14 cellular contexts compared by ENCODE assay signal in genomic region chr2:229269986-229270385, GRCh38. TPM values are rescaled to one million over a fixed set of nuclear protein-coding genes. Genes with fewer than 3 reads are reported as not detected.
DNase-seq lines count a peak whose midpoint lies in the region; ATAC-seq, FAIRE-seq and TF ChIP-seq lines count a peak whose summit lies in the region.
"Had no signal": no experiment of that assay in that cellular context is flagged by ENCODE, and none has a peak within 500 bp of the region (broad histone marks: within the 10 kb centered on the region; RNA-seq: fewer than 3 reads in every experiment).

No MANE protein-coding gene starts in this region.

- WGBS in adrenal gland, 4 donors = 12 to 28% (median 25%) methylated on average over 6 of the region's 6 CpGs

- CTCF ChIA-PET in BJ (lab: Yijun Ruan, JAX) (interaction anchor here (1.1 to 4.9 kb wide), 5 partner anchors 137 to 588 kb away, joined by 3 to 23 read pairs (median 4); no protein-coding TSS in a partner anchor), A673 (lab: Charles Lee) (no interaction called here)

- peaks cover 25 to 57% of the 10 kb centered on the region in 2 donors for H3K4me1 ChIP-seq in adrenal gland (replicated peaks in 1 of 2)
- no peaks in the 10 kb centered on the region for H3K4me1 ChIP-seq in kidney (ENCODE audit: control insufficient read depth in 1 of 2, insufficient read depth in 1 of 2, low read depth in 1 of 2, low read length in 2 of 2)
- H3K4me1 ChIP-seq in A673 (ENCODE audit: insufficient read depth, low read length, poor library complexity, severe bottlenecking) = peaks cover 5% of the 10 kb centered on the region
- H3K4me1 ChIP-seq: SJSA1 had no signal

- DNase-seq in BJ (ENCODE audit: low read depth) = no peak
- DNase-seq in adrenal gland = no peak
- DNase-seq in kidney = no peak
- no peak for DNase-seq in sciatic nerve (ENCODE audit: low spot score)
- no peak for DNase-seq in stimulated activated effector memory CD8-positive, alpha-beta T cell treated with anti-CD3 and anti-CD28 coated beads, Interleukin-12 subunit alpha, Interleukin-12 subunit beta, amount 100 ng/mL, for 72 hours (ENCODE audit: low spot score in 2 of 2)
- no peak for DNase-seq in A673 (ENCODE audit: low spot score)
- DNase-seq: activated CD4-positive, alpha-beta T cell treated with anti-CD3 and anti-CD28 coated beads for 1 hour; activated gamma-delta T cell; occipital lobe had no signal

- no peak for TF ChIP-seq POLR2A in adrenal gland (IDR thresholded peaks at IDR 0.05)

- H3K27ac Mint-ChIP-seq in stimulated activated effector memory CD8-positive, alpha-beta T cell treated with anti-CD3 and anti-CD28 coated beads, Interleukin-12 subunit alpha, Interleukin-12 subunit beta, amount 100 ng/mL, for 72 hours = no peak overlapping the region

- H3K9me3 Mint-ChIP-seq in stimulated activated effector memory CD8-positive, alpha-beta T cell treated with anti-CD3 and anti-CD28 coated beads, Interleukin-12 subunit alpha, Interleukin-12 subunit beta, amount 100 ng/mL, for 72 hours = no peaks in the 10 kb centered on the region

- no peaks in the 10 kb centered on the region for H3K36me3 Mint-ChIP-seq in stimulated activated effector memory CD8-positive, alpha-beta T cell treated with anti-CD3 and anti-CD28 coated beads, Interleukin-12 subunit alpha, Interleukin-12 subunit beta, amount 100 ng/mL, for 72 hours

- no peak for FAIRE-seq in kidney (lab: Jason Lieb, UNC)
- FAIRE-seq: colon had no signal

- BruUV-seq in A673 (replicated peaks; lab: Mats Ljungman, UMichigan) = no TSS peak

- H3K36me3 ChIP-seq in BJ (ENCODE audit: control insufficient read depth, insufficient read depth, low read length) (no peaks in the 10 kb centered on the region), adrenal gland (replicated peaks in 1 of 2) (no peaks in the 10 kb centered on the region), kidney (ENCODE audit: control insufficient read depth in 1 of 2, insufficient read depth in 2 of 2, low read length in 2 of 2) (no peaks in the 10 kb centered on the region), A673 (ENCODE audit: insufficient read depth, low read length, poor library complexity, severe bottlenecking) (no peaks in the 10 kb centered on the region)
- H3K36me3 ChIP-seq: BLaER1, SJSA1 had no signal

- TF ChIP-seq CTCF in BJ (IDR thresholded peaks at IDR 0.05; ENCODE audit: insufficient read depth, low read depth, low read length) (no peak), adrenal gland (IDR thresholded peaks at IDR 0.05) (no peak), kidney (IDR thresholded peaks at IDR 0.05; ENCODE audit: borderline replicate concordance, extremely low read depth, insufficient read depth) (no peak), A673 (conservative IDR thresholded peaks at IDR 0.05; ENCODE audit: low read depth, low read length) (no peak)

- POLR2A ChIA-PET in BJ (lab: Charles Lee) = no interaction called here
- POLR2A ChIA-PET in A673 (lab: Charles Lee; ENCODE audit: low non-redundant PET) = no interaction called here

- no peaks in the 10 kb centered on the region for H3K27me3 ChIP-seq in BJ (ENCODE audit: control insufficient read depth, insufficient read depth, low read length)
- no peaks in the 10 kb centered on the region for H3K27me3 ChIP-seq in adrenal gland
- peaks cover 7% of the 10 kb centered on the region for H3K27me3 ChIP-seq in A673 (replicated peaks; ENCODE audit: insufficient read depth, low read depth, low read length, poor library complexity)
- H3K27me3 ChIP-seq: BLaER1 had no signal

- intact Hi-C loops in adrenal gland (cut with DNase I) (loop anchor here (5.0 to 10.0 kb wide), 3 partner anchors 133 to 585 kb away; no protein-coding TSS in a partner anchor), kidney (cut with DNase I) (no loop called here), sciatic nerve (cut with DNase I) (no loop called here), A673 (cut with micrococcal nuclease; ENCODE audit: unreplicated experiment) (loop anchor here (5.0 to 10.0 kb wide), 3 partner anchors 317 to 1335 kb away; no protein-coding TSS in a partner anchor)

- H3K9me3 ChIP-seq in adrenal gland (replicated peaks in 1 of 3) (no peaks in the 10 kb centered on the region), kidney (ENCODE audit: control insufficient read depth in 1 of 2, low read length in 2 of 2) (no peaks in the 10 kb centered on the region), A673 (ENCODE audit: low read depth, low read length, poor library complexity, severe bottlenecking) (no peaks in the 10 kb centered on the region)
- H3K9me3 ChIP-seq: BLaER1, SJSA1 had no signal

- ATAC-seq in sciatic nerve (peak; percentile 3), HG02763 (IDR thresholded peaks at IDR 0.05; ENCODE audit: unreplicated experiment) (no peak), HG02571 (IDR thresholded peaks at IDR 0.05; ENCODE audit: unreplicated experiment) (no peak)
- no peak for ATAC-seq in stimulated activated effector memory CD8-positive, alpha-beta T cell treated with anti-CD3 and anti-CD28 coated beads, Interleukin-12 subunit alpha, Interleukin-12 subunit beta, amount 100 ng/mL, for 72 hours

- no peak overlapping the region for H3K9ac ChIP-seq in kidney (ENCODE audit: low read length in 2 of 2)
- H3K9ac ChIP-seq: BLaER1 had no signal

- H3K4me3 Mint-ChIP-seq in stimulated activated effector memory CD8-positive, alpha-beta T cell treated with anti-CD3 and anti-CD28 coated beads, Interleukin-12 subunit alpha, Interleukin-12 subunit beta, amount 100 ng/mL, for 72 hours = no peak overlapping the region

- H3K27ac ChIP-seq in adrenal gland (peak overlapping the region in 3 of 5 donors; percentile 2 to 54 (median 52)), kidney (ENCODE audit: low read depth in 2 of 2, low read length in 2 of 2) (no peak overlapping the region), A673 (ENCODE audit: low read depth, low read length, poor library complexity, severe bottlenecking) (no peak overlapping the region)
- H3K27ac ChIP-seq: BLaER1, SJSA1 had no signal

- H3K4me1 Mint-ChIP-seq in stimulated activated effector memory CD8-positive, alpha-beta T cell treated with anti-CD3 and anti-CD28 coated beads, Interleukin-12 subunit alpha, Interleukin-12 subunit beta, amount 100 ng/mL, for 72 hours = no peaks in the 10 kb centered on the region

- H3K4me3 ChIP-seq in BJ (ENCODE audit: low read depth, low read length) (peak overlapping the region; percentile 72; the same call in 1 of the 2 replicates), adrenal gland (peak overlapping the region in 2 of 4 donors; percentile 4 to 99), kidney (ENCODE audit: low read length in 2 of 2) (peak overlapping the region; percentile 48 to 53), A673 (ENCODE audit: low read depth, low read length, poor library complexity, severe bottlenecking) (no peak overlapping the region)
- H3K4me3 ChIP-seq: BLaER1 had no signal

RNA-seq across cellular contexts. Expression of gene PID1, which starts 1.1 kb away (rescaled TPM):
- 4.9 and 8.8 TPM in 2 replicates for polyA plus RNA-seq in BJ (2011; rRNA removed)
- 4.3 and 4.9 TPM in 2 replicates for polyA minus RNA-seq in BJ (2011; rRNA and poly(A)+ RNA removed)
- 10 to 100 TPM; 25.3 to 81.9 (median 60.0) TPM for total RNA-seq in adrenal gland
- polyA plus RNA-seq in adrenal gland = 10 to 100 TPM; 17.5 to 45.3 (median 19.9) TPM
- total RNA-seq in kidney = 9.4 TPM
- 2.1 TPM for polyA plus RNA-seq in kidney (ENCODE audit: insufficient read depth, low read depth, low replicate concordance)
- total RNA-seq in sciatic nerve = 24.3 TPM
- 1.5 and 1.9 TPM in 2 replicates for total RNA-seq in A673 (2021)

Comparison
In these comparisons a context has a peak if more than half of its experiments do, and no peak if none do; other contexts are left out.
1. H3K27ac ChIP-seq: peak in adrenal gland (3 of 5); none in kidney (0 of 2) and A673 (single experiment).
2. intact Hi-C loops: an anchor here in adrenal gland (5.0 to 10.0 kb wide) and A673 (5.0 to 10.0 kb wide); none called in kidney and sciatic nerve.